In the genomic region with DNA sequence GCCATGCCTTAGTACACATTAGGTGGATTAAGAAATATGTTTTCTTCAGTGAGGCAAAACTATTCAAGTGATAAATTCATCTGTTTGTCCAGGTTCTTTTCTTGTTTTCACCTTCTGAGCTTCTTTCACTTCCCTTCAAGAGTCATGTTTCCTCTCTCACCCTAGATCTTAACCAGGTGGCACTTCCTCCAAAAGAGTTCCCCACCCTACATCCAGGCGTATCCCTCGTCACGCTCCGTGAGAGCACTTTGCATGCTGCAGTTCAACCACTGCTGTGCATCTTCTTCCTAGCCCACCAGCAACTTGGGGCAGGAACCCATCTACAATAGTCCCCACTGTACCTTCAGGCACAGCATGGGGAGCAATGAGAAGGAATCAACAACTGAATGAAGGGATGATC, we compare ENCODE assay signal across 11 cellular contexts. TPM values are rescaled to one million over a fixed set of nuclear protein-coding genes. Genes with fewer than 3 reads are reported as not detected.
A peak's percentile ranks its signal among the peaks of the same experiment; 100 is the strongest.
DNase-seq lines count a peak whose midpoint lies in the region; ATAC-seq and TF ChIP-seq lines count a peak whose summit lies in the region.
"Had no signal": no experiment of that assay in that cellular context is flagged by ENCODE, and none has a peak within 500 bp of the region (broad histone marks: within the 10 kb centered on the region; RNA-seq: fewer than 3 reads in every experiment).

No MANE protein-coding gene starts in this region.

- no CpG with 5 or more reads among the region's 4 CpGs for WGBS in trophoblast cell (ENCODE audit: extremely low coverage, insufficient coverage, insufficient read length)
- 99% methylated on average over 4 of the region's 4 CpGs for WGBS in hepatocyte (ENCODE audit: low lambda C conversion rate, missing lambda C conversion rate)
- WGBS in gastroesophageal sphincter (ENCODE audit: low coverage in 1 of 2), 2 donors: 100% methylated on average over 2 of the region's 4 CpGs; no CpG with 5 or more reads in 1 of the 2 donors

- no peak overlapping the region for H2AK5ac ChIP-seq in trophoblast cell (ENCODE audit: low read length)

- no peak for TF ChIP-seq POLR2A in gastroesophageal sphincter (IDR thresholded peaks at IDR 0.05)

- H3K27me3 Mint-ChIP-seq in CD4-positive, alpha-beta T cell: peaks cover 7% of the 10 kb centered on the region

- no peak for DNase-seq in trophoblast cell
- DNase-seq in CD4-positive, alpha-beta T cell: no peak
- DNase-seq in hepatocyte (ENCODE audit: low spot score): no peak
- DNase-seq: EL, erythroblast, NCI-H1930 had no signal

- POLR2A ChIA-PET in CD4-positive, alpha-beta T cell (lab: Charles Lee): no interaction called here

- H4K20me1 ChIP-seq in hepatocyte (ENCODE audit: insufficient read depth, poor library complexity, severe bottlenecking): no peaks in the 10 kb centered on the region

- H2BK5ac ChIP-seq in trophoblast cell (ENCODE audit: low read depth, low read length, poor library complexity): no peak overlapping the region

- H3K79me1 ChIP-seq in trophoblast cell (ENCODE audit: low read length): peaks cover 4% of the 10 kb centered on the region

- H3K4me1 Mint-ChIP-seq in CD4-positive, alpha-beta T cell (ENCODE audit: low read depth): no peaks in the 10 kb centered on the region

- no peak for TF ChIP-seq EP300 in gastroesophageal sphincter (IDR thresholded peaks at IDR 0.05)

- intact Hi-C loops in CD4-positive, alpha-beta T cell (cut with DNase I, micrococcal nuclease): no loop called here

- no peak overlapping the region for H2BK12ac ChIP-seq in trophoblast cell (ENCODE audit: low read length)

- H3K4me1 ChIP-seq in trophoblast cell (ENCODE audit: control insufficient read depth in 1 of 2, insufficient read depth in 2 of 2, low read length in 2 of 2): peaks cover 7 to 12% of the 10 kb centered on the region in 2 experiments
- peaks cover 3% of the 10 kb centered on the region for H3K4me1 ChIP-seq in hepatocyte (ENCODE audit: insufficient read depth)
- H3K4me1 ChIP-seq in gastroesophageal sphincter: peaks cover 0 to 6% (median 0%) of the 10 kb centered on the region in 3 donors
- H3K4me1 ChIP-seq: parathyroid adenoma had no signal

- H3K27ac Mint-ChIP-seq in CD4-positive, alpha-beta T cell: no peak overlapping the region

- H3K4me2 ChIP-seq in trophoblast cell (ENCODE audit: low read length) (no peak overlapping the region), hepatocyte (no peak overlapping the region)

- H3K9me3 ChIP-seq in trophoblast cell (ENCODE audit: insufficient read depth, low read depth, low read length): peaks cover 5% of the 10 kb centered on the region
- H3K9me3 ChIP-seq in CD4-positive, alpha-beta T cell (ENCODE audit: control insufficient read depth, low read length): peaks cover 14% of the 10 kb centered on the region
- H3K9me3 ChIP-seq in hepatocyte (ENCODE audit: low read depth): no peaks in the 10 kb centered on the region
- peaks cover 0 to 18% (median 0%) of the 10 kb centered on the region in 3 donors for H3K9me3 ChIP-seq in gastroesophageal sphincter

- H4K91ac ChIP-seq in trophoblast cell (ENCODE audit: low read depth, low read length): no peak overlapping the region

- H4K8ac ChIP-seq in trophoblast cell (ENCODE audit: low read depth, low read length): no peak overlapping the region

- H3K9ac ChIP-seq in trophoblast cell (ENCODE audit: low read length): peak overlapping the region; percentile 14
- H3K9ac ChIP-seq: parathyroid adenoma had no signal

- CTCF ChIA-PET in CD4-positive, alpha-beta T cell (lab: Charles Lee): no interaction called here

- no peak overlapping the region for H3K4me3 Mint-ChIP-seq in CD4-positive, alpha-beta T cell

- no peak overlapping the region for H2BK120ac ChIP-seq in trophoblast cell (ENCODE audit: insufficient read depth, low read length, poor library complexity)

- no peak overlapping the region for H4K12ac ChIP-seq in trophoblast cell (ENCODE audit: low read depth, low read length)

- H3K36me3 Mint-ChIP-seq in CD4-positive, alpha-beta T cell (ENCODE audit: low read depth): no peaks in the 10 kb centered on the region

- H3K79me2 ChIP-seq in trophoblast cell (ENCODE audit: control insufficient read depth, insufficient read depth, low read length, poor library complexity) (no peaks in the 10 kb centered on the region), hepatocyte (peaks cover 88% of the 10 kb centered on the region)
- H3K79me2 ChIP-seq: parathyroid adenoma had no signal

- no peak overlapping the region for H3K27ac ChIP-seq in trophoblast cell (ENCODE audit: low read depth, low read length)
- H3K27ac ChIP-seq in CD4-positive, alpha-beta T cell (ENCODE audit: low read depth, low read length): no peak overlapping the region
- H3K27ac ChIP-seq in hepatocyte: no peak overlapping the region
- H3K27ac ChIP-seq in gastroesophageal sphincter: no peak overlapping the region
- H3K27ac ChIP-seq: parathyroid adenoma had no signal

- TF ChIP-seq CTCF in CD4-positive, alpha-beta T cell (IDR thresholded peaks at IDR 0.05): no peak
- no peak for TF ChIP-seq CTCF in hepatocyte (IDR thresholded peaks at IDR 0.05; ENCODE audit: poor library complexity)
- no peak for TF ChIP-seq CTCF in gastroesophageal sphincter (IDR thresholded peaks at IDR 0.05)

- H3K23ac ChIP-seq in trophoblast cell (ENCODE audit: low read length): no peak overlapping the region

- H3K14ac ChIP-seq in trophoblast cell (ENCODE audit: low read length): no peak overlapping the region

- H3K4me3 ChIP-seq in trophoblast cell (ENCODE audit: low read depth, low read length): no peak overlapping the region
- no peak overlapping the region for H3K4me3 ChIP-seq in hepatocyte
- no peak overlapping the region for H3K4me3 ChIP-seq in gastroesophageal sphincter

- H3K36me3 ChIP-seq in trophoblast cell (ENCODE audit: control insufficient read depth in 1 of 2, insufficient read depth in 2 of 2, low read length in 2 of 2) (peaks cover 0 to 2% of the 10 kb centered on the region in 2 experiments), hepatocyte (replicated peaks; ENCODE audit: insufficient read depth, low read depth) (no peaks in the 10 kb centered on the region), gastroesophageal sphincter (no peaks in the 10 kb centered on the region)

- H3K4ac ChIP-seq in trophoblast cell (ENCODE audit: low read depth, low read length): no peak overlapping the region

- no peaks in the 10 kb centered on the region for H3K27me3 ChIP-seq in trophoblast cell (ENCODE audit: insufficient read depth, low read length)
- H3K27me3 ChIP-seq in CD4-positive, alpha-beta T cell (ENCODE audit: control insufficient read depth, insufficient read depth, low read length): no peaks in the 10 kb centered on the region
- H3K27me3 ChIP-seq in hepatocyte: no peaks in the 10 kb centered on the region
- H3K27me3 ChIP-seq in gastroesophageal sphincter: no peaks in the 10 kb centered on the region

- ATAC-seq in GM19025 (IDR thresholded peaks at IDR 0.05; ENCODE audit: low read depth, unreplicated experiment): peak; percentile 62
- ATAC-seq in GM21786 (IDR thresholded peaks at IDR 0.05; ENCODE audit: unreplicated experiment): peak; percentile 86
- peak; percentile 94 for ATAC-seq in HG03354 (IDR thresholded peaks at IDR 0.05; ENCODE audit: poor library complexity, severe bottlenecking, unreplicated experiment)
- no peak for ATAC-seq in CD4-positive, alpha-beta T cell (ENCODE audit: poor library complexity)
- no peak for ATAC-seq in gastroesophageal sphincter

- H3K9me3 Mint-ChIP-seq in CD4-positive, alpha-beta T cell: peaks cover 7% of the 10 kb centered on the region

- H3K9me2 ChIP-seq in hepatocyte (replicated peaks; ENCODE audit: insufficient read depth): no peaks in the 10 kb centered on the region

- H2AFZ ChIP-seq in trophoblast cell (ENCODE audit: insufficient read depth, low read length, poor library complexity) (no peak overlapping the region), hepatocyte (no peak overlapping the region)
- H2AFZ ChIP-seq: parathyroid adenoma had no signal

- no peak overlapping the region for H3K18ac ChIP-seq in trophoblast cell (ENCODE audit: low read length)

RNA-seq across cellular contexts. Expression of a gene that starts 28.9 kb away (rescaled TPM):
- 22.4 and 26.0 TPM in 2 replicates for polyA plus RNA-seq in trophoblast cell (2013)
- total RNA-seq in CD4-positive, alpha-beta T cell: not detected
- 22.3 and 32.8 TPM in 2 replicates for total RNA-seq in hepatocyte
- polyA plus RNA-seq in hepatocyte: 18.2 and 32.1 TPM in 2 replicates
- total RNA-seq in gastroesophageal sphincter: 10 to 100 TPM in 2 of 4 donors, 1 to 10 TPM in 2; 7.9 to 25.5 (median 11.8) TPM

RNA-seq across cellular contexts. Expression of a gene that starts 29.3 kb away (rescaled TPM):
- polyA plus RNA-seq in trophoblast cell (2013): 2.2 TPM in 2 replicates
- total RNA-seq in CD4-positive, alpha-beta T cell: not detected
- total RNA-seq in hepatocyte (0.80 and 2.2 TPM in 2 replicates), gastroesophageal sphincter (under 1 TPM; 0.08 to 0.96 (median 0.36) TPM)
- 0.32 and 1.3 TPM in 2 replicates for polyA plus RNA-seq in hepatocyte

Comparison
In these comparisons a context has a peak if more than half of its experiments do, and no peak if none do; other contexts are left out.
1. ATAC-seq: peak in GM19025 (single experiment), GM21786 (single experiment) and HG03354 (single experiment); none in CD4-positive, alpha-beta T cell (single experiment) and gastroesophageal sphincter (single experiment).
2. RNA of a gene that starts 28.9 kb away (total RNA-seq): 22.3 to 32.8 TPM in hepatocyte and 7.9 to 25.5 TPM in gastroesophageal sphincter; not detected in CD4-positive, alpha-beta T cell; every median in the first group is over 4 times any median in the second.